In the genomic region with DNA sequence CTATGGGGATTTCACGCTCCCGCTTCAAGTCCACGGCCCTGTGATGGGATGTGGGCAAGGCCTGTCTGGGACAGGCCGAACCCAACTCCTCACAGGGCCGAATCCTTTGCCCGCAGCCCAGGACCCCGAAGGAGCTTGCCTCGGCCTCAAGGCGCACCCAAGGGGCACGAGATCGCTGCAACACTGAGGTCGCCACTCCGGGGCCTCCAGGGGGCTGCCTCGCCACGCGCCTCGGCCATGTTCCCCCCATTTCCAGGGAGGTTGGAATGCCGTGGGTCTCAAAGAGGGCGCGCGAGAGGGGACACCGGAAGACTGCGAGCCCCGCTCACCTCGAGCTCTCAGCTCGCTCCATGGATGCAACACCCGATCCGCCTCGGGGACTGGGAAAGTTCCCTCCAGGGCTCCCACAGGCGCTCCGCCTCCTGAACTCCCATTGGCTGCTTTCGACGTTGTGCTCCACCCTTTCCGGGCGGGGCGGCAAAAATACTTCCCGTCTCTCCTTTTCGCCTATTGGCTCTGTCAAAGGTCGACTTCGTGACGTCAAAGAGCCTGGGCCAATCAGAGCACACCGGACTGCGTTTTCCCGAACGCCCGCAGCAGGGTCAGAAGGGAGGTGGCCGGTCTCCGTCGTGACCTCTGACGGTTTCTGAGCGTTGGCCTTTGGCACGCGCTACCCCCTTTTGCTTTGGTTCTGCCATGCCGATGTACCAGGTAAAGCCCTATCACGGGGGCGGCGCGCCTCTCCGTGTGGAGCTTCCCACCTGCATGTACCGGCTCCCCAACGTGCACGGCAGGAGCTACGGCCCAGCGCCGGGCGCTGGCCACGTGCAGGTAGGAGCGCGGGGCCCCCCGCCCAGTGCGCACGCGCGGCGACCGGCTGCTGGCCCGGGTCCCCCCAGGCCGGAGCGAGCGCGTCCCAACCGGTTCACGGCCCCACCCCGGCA, we compare ENCODE assay signal across 1 cellular context.
A peak's percentile ranks its signal among the peaks of the same experiment; 100 is the strongest.
TF ChIP-seq lines count a peak whose summit lies in the region.

A gene (plus strand): TSS at position 605 of the 944 bp plus-strand sequence. CDS start 92 bp downstream, at position 697.
A gene with protein sequence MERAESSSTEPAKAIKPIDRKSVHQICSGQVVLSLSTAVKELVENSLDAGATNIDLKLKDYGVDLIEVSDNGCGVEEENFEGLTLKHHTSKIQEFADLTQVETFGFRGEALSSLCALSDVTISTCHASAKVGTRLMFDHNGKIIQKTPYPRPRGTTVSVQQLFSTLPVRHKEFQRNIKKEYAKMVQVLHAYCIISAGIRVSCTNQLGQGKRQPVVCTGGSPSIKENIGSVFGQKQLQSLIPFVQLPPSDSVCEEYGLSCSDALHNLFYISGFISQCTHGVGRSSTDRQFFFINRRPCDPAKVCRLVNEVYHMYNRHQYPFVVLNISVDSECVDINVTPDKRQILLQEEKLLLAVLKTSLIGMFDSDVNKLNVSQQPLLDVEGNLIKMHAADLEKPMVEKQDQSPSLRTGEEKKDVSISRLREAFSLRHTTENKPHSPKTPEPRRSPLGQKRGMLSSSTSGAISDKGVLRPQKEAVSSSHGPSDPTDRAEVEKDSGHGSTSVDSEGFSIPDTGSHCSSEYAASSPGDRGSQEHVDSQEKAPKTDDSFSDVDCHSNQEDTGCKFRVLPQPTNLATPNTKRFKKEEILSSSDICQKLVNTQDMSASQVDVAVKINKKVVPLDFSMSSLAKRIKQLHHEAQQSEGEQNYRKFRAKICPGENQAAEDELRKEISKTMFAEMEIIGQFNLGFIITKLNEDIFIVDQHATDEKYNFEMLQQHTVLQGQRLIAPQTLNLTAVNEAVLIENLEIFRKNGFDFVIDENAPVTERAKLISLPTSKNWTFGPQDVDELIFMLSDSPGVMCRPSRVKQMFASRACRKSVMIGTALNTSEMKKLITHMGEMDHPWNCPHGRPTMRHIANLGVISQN (minus strand): TSS at position 382 of the 944 bp plus-strand sequence. CDS start 30 bp downstream, at position 352.

TF ChIP-seq in SK-N-SH, 30 proteins besides CTCF, POLR2A, EP300 and RAD21 (continued from another document):
- TF ChIP-seq, protein P1, sequence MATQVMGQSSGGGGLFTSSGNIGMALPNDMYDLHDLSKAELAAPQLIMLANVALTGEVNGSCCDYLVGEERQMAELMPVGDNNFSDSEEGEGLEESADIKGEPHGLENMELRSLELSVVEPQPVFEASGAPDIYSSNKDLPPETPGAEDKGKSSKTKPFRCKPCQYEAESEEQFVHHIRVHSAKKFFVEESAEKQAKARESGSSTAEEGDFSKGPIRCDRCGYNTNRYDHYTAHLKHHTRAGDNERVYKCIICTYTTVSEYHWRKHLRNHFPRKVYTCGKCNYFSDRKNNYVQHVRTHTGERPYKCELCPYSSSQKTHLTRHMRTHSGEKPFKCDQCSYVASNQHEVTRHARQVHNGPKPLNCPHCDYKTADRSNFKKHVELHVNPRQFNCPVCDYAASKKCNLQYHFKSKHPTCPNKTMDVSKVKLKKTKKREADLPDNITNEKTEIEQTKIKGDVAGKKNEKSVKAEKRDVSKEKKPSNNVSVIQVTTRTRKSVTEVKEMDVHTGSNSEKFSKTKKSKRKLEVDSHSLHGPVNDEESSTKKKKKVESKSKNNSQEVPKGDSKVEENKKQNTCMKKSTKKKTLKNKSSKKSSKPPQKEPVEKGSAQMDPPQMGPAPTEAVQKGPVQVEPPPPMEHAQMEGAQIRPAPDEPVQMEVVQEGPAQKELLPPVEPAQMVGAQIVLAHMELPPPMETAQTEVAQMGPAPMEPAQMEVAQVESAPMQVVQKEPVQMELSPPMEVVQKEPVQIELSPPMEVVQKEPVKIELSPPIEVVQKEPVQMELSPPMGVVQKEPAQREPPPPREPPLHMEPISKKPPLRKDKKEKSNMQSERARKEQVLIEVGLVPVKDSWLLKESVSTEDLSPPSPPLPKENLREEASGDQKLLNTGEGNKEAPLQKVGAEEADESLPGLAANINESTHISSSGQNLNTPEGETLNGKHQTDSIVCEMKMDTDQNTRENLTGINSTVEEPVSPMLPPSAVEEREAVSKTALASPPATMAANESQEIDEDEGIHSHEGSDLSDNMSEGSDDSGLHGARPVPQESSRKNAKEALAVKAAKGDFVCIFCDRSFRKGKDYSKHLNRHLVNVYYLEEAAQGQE (IDR thresholded peaks at IDR 0.05; ENCODE audit: low read depth, low read length) = peak; percentile 18; the same call in 1 of the 2 replicates
- TF ChIP-seq SMC3 (IDR thresholded peaks at IDR 0.05; ENCODE audit: low read depth, low read length) (peak; percentile 20; the same call in 1 of the 2 replicates), TCF12 (IDR thresholded peaks at IDR 0.05) (0 out of 2 replicates have a peak, but pooled peaks have one; percentile 13), FOSL2 (IDR thresholded peaks at IDR 0.05; ENCODE audit: borderline replicate concordance, low read depth) (no peak), POLR2AphosphoS5 (IDR thresholded peaks at IDR 0.05; ENCODE audit: low read depth, low read length) (peak; percentile 96), TEAD4 (IDR thresholded peaks at IDR 0.05; ENCODE audit: borderline replicate concordance, insufficient read depth) (no peak), FOXJ3 (CRISPR knock-in tag; IDR thresholded peaks at IDR 0.05) (no peak), GABPA (IDR thresholded peaks at IDR 0.05; ENCODE audit: low read depth) (peak; percentile 88), RCOR1 (IDR thresholded peaks at IDR 0.05; ENCODE audit: low read length) (no peak), RFX5 (IDR thresholded peaks at IDR 0.05; ENCODE audit: low read length) (peak; percentile 94), MEF2A (IDR thresholded peaks at IDR 0.05; ENCODE audit: borderline replicate concordance, low read depth) (no peak), TAF1 (IDR thresholded peaks at IDR 0.05; ENCODE audit: borderline replicate concordance, low read depth, low read length) (peak; percentile 80), ELF1 (IDR thresholded peaks at IDR 0.05) (peak; percentile 93), CHD2 (IDR thresholded peaks at IDR 0.05; ENCODE audit: low read length, partially characterized antibody) (peak; percentile 93), SIN3A (IDR thresholded peaks at IDR 0.05; ENCODE audit: borderline replicate concordance, low read depth, low read length) (peak; percentile 73), JUND (IDR thresholded peaks at IDR 0.05) (no peak), EZH2phosphoT487 (IDR thresholded peaks at IDR 0.05; ENCODE audit: borderline replicate concordance, low read depth) (no peak)
- TF ChIP-seq, protein P2, sequence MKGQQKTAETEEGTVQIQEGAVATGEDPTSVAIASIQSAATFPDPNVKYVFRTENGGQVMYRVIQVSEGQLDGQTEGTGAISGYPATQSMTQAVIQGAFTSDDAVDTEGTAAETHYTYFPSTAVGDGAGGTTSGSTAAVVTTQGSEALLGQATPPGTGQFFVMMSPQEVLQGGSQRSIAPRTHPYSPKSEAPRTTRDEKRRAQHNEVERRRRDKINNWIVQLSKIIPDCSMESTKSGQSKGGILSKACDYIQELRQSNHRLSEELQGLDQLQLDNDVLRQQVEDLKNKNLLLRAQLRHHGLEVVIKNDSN (IDR thresholded peaks at IDR 0.05; ENCODE audit: borderline replicate concordance, low read depth) = peak; percentile 73
- TF ChIP-seq, protein P3, sequence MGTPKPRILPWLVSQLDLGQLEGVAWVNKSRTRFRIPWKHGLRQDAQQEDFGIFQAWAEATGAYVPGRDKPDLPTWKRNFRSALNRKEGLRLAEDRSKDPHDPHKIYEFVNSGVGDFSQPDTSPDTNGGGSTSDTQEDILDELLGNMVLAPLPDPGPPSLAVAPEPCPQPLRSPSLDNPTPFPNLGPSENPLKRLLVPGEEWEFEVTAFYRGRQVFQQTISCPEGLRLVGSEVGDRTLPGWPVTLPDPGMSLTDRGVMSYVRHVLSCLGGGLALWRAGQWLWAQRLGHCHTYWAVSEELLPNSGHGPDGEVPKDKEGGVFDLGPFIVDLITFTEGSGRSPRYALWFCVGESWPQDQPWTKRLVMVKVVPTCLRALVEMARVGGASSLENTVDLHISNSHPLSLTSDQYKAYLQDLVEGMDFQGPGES (IDR thresholded peaks at IDR 0.05; ENCODE audit: low read depth, low read length) = peak; percentile 75
- TF ChIP-seq, protein P4, sequence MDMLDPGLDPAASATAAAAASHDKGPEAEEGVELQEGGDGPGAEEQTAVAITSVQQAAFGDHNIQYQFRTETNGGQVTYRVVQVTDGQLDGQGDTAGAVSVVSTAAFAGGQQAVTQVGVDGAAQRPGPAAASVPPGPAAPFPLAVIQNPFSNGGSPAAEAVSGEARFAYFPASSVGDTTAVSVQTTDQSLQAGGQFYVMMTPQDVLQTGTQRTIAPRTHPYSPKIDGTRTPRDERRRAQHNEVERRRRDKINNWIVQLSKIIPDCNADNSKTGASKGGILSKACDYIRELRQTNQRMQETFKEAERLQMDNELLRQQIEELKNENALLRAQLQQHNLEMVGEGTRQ (IDR thresholded peaks at IDR 0.05; ENCODE audit: borderline replicate concordance, low read depth, low read length) = no peak
- TF ChIP-seq, protein P5, sequence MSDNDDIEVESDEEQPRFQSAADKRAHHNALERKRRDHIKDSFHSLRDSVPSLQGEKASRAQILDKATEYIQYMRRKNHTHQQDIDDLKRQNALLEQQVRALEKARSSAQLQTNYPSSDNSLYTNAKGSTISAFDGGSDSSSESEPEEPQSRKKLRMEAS (IDR thresholded peaks at IDR 0.05; ENCODE audit: low read depth) = peak; percentile 99
